9 cellular contexts compared by ENCODE assay signal in the genomic region with DNA sequence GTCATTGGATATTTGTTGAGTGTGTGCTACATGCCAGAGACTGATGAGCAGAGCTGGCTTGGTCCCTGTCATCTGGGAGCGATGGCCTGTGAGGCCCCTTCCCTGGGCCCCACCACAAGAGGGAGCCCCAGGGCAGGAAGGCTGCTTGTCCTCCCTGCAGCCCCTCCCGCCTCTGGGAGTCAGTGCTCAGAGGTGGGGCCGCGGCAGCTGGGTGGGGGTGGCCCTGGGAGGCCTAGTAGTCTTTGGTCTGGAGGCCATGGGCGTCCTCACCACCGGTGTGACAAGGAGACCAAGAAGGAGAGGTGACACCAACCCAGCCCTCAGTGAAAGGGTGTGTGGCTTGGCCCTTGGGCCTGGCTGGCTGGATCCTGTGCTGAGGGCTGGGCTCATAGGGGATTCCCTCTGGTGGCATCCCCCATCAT.
DNase-seq lines count a peak whose midpoint lies in the region; ATAC-seq and TF ChIP-seq lines count a peak whose summit lies in the region.
"Had no signal": no experiment of that assay in that cellular context is flagged by ENCODE, and none has a peak within 500 bp of the region (broad histone marks: within the 10 kb centered on the region; RNA-seq: fewer than 3 reads in every experiment).

No MANE protein-coding gene starts in this region.

- no peak overlapping the region for H3K27ac ChIP-seq in RWPE1
- H3K27ac ChIP-seq: epithelial cell of prostate had no signal

- POLR2A ChIA-PET in RWPE1 (lab: Yijun Ruan, JAX; ENCODE audit: low non-redundant PET) = interaction anchor here (0.9 kb wide), 1 partner anchor 33 kb away, joined by 3 read pairs; no protein-coding TSS in a partner anchor

- peak; percentile 63 for TF ChIP-seq CTCF in GM10266 (IDR thresholded peaks at IDR 0.05; ENCODE audit: control insufficient read depth, insufficient read depth, low read depth, missing control alignments)
- TF ChIP-seq CTCF in RWPE1 (conservative IDR thresholded peaks at IDR 0.05; ENCODE audit: low read depth) = peak; percentile 29

- DNase-seq in ACHN (peak; percentile 18), GM10266 (ENCODE audit: extremely low spot score) (peak; percentile 78), RWPE1 (ENCODE audit: low spot score) (no peak), germinal center (ENCODE audit: low spot score) (peak; percentile 57), HPDE6-E6E7 (ENCODE audit: extremely low spot score) (no peak)

- ATAC-seq in HG02623 (IDR thresholded peaks at IDR 0.05; ENCODE audit: unreplicated experiment) (no peak), GM19351 (IDR thresholded peaks at IDR 0.05; ENCODE audit: unreplicated experiment) (no peak), HG02763 (IDR thresholded peaks at IDR 0.05; ENCODE audit: unreplicated experiment) (no peak)

- CTCF ChIA-PET in RWPE1 (lab: Yijun Ruan, JAX) = interaction anchor here (0.5 to 0.7 kb wide), 4 partner anchors 47 to 1082 kb away, joined by 3 to 4 read pairs (median 3); no protein-coding TSS in a partner anchor

- in situ Hi-C loops in ACHN (cut with HindIII; ENCODE audit: low pct_ligation_motif_present, low pct_unique_long_range_greater_than_20kb, low sequenced_read_pairs) = no loop called here

Comparison
In these comparisons a context has a peak if more than half of its experiments do, and no peak if none do; other contexts are left out.
1. DNase-seq: peak in ACHN (single experiment), GM10266 (single experiment) and germinal center (single experiment); none in RWPE1 (single experiment) and HPDE6-E6E7 (single experiment).